1 cellular context compared by ENCODE assay signal in the genomic region with DNA sequence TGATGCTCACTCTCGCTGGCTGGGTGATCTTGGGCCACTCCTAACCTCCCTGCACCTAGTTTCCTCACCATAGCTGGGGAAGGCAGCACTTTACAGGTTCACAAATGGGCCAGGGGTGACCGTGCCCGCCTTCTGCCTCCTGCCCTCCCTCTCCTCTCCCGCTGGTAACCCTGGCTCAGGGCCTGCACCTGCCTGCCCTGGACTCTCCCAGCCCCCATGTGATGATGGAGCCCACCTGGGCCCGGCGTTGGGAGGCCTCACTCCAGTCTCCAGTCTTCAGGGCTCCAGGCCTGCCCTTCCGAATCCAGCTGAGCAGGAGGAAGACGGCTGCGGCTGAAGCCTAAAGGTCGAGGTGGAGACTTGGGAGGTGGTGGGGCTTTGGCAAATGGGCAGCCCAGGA.
TF ChIP-seq lines count a peak whose summit lies in the region.

No MANE protein-coding gene starts in this region.

TF ChIP-seq in GM23338, 12 proteins besides CTCF, POLR2A, EP300 and RAD21:
- TF ChIP-seq JUNB (IDR thresholded peaks at IDR 0.05; ENCODE audit: unreplicated experiment), result no peak
- TF ChIP-seq, protein P1, sequence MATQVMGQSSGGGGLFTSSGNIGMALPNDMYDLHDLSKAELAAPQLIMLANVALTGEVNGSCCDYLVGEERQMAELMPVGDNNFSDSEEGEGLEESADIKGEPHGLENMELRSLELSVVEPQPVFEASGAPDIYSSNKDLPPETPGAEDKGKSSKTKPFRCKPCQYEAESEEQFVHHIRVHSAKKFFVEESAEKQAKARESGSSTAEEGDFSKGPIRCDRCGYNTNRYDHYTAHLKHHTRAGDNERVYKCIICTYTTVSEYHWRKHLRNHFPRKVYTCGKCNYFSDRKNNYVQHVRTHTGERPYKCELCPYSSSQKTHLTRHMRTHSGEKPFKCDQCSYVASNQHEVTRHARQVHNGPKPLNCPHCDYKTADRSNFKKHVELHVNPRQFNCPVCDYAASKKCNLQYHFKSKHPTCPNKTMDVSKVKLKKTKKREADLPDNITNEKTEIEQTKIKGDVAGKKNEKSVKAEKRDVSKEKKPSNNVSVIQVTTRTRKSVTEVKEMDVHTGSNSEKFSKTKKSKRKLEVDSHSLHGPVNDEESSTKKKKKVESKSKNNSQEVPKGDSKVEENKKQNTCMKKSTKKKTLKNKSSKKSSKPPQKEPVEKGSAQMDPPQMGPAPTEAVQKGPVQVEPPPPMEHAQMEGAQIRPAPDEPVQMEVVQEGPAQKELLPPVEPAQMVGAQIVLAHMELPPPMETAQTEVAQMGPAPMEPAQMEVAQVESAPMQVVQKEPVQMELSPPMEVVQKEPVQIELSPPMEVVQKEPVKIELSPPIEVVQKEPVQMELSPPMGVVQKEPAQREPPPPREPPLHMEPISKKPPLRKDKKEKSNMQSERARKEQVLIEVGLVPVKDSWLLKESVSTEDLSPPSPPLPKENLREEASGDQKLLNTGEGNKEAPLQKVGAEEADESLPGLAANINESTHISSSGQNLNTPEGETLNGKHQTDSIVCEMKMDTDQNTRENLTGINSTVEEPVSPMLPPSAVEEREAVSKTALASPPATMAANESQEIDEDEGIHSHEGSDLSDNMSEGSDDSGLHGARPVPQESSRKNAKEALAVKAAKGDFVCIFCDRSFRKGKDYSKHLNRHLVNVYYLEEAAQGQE (IDR thresholded peaks at IDR 0.05; ENCODE audit: unreplicated experiment), result no peak
- TF ChIP-seq POLR2AphosphoS5 (IDR thresholded peaks at IDR 0.05; ENCODE audit: low read depth), result no peak
- TF ChIP-seq STAT1 (IDR thresholded peaks at IDR 0.05; ENCODE audit: unreplicated experiment), result no peak
- TF ChIP-seq, protein P2, sequence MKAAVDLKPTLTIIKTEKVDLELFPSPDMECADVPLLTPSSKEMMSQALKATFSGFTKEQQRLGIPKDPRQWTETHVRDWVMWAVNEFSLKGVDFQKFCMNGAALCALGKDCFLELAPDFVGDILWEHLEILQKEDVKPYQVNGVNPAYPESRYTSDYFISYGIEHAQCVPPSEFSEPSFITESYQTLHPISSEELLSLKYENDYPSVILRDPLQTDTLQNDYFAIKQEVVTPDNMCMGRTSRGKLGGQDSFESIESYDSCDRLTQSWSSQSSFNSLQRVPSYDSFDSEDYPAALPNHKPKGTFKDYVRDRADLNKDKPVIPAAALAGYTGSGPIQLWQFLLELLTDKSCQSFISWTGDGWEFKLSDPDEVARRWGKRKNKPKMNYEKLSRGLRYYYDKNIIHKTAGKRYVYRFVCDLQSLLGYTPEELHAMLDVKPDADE (IDR thresholded peaks at IDR 0.05), result no peak
- TF ChIP-seq CREB1 (CRISPR knock-in tag; IDR thresholded peaks at IDR 0.05; ENCODE audit: low read depth), result no peak
- TF ChIP-seq, protein P3, sequence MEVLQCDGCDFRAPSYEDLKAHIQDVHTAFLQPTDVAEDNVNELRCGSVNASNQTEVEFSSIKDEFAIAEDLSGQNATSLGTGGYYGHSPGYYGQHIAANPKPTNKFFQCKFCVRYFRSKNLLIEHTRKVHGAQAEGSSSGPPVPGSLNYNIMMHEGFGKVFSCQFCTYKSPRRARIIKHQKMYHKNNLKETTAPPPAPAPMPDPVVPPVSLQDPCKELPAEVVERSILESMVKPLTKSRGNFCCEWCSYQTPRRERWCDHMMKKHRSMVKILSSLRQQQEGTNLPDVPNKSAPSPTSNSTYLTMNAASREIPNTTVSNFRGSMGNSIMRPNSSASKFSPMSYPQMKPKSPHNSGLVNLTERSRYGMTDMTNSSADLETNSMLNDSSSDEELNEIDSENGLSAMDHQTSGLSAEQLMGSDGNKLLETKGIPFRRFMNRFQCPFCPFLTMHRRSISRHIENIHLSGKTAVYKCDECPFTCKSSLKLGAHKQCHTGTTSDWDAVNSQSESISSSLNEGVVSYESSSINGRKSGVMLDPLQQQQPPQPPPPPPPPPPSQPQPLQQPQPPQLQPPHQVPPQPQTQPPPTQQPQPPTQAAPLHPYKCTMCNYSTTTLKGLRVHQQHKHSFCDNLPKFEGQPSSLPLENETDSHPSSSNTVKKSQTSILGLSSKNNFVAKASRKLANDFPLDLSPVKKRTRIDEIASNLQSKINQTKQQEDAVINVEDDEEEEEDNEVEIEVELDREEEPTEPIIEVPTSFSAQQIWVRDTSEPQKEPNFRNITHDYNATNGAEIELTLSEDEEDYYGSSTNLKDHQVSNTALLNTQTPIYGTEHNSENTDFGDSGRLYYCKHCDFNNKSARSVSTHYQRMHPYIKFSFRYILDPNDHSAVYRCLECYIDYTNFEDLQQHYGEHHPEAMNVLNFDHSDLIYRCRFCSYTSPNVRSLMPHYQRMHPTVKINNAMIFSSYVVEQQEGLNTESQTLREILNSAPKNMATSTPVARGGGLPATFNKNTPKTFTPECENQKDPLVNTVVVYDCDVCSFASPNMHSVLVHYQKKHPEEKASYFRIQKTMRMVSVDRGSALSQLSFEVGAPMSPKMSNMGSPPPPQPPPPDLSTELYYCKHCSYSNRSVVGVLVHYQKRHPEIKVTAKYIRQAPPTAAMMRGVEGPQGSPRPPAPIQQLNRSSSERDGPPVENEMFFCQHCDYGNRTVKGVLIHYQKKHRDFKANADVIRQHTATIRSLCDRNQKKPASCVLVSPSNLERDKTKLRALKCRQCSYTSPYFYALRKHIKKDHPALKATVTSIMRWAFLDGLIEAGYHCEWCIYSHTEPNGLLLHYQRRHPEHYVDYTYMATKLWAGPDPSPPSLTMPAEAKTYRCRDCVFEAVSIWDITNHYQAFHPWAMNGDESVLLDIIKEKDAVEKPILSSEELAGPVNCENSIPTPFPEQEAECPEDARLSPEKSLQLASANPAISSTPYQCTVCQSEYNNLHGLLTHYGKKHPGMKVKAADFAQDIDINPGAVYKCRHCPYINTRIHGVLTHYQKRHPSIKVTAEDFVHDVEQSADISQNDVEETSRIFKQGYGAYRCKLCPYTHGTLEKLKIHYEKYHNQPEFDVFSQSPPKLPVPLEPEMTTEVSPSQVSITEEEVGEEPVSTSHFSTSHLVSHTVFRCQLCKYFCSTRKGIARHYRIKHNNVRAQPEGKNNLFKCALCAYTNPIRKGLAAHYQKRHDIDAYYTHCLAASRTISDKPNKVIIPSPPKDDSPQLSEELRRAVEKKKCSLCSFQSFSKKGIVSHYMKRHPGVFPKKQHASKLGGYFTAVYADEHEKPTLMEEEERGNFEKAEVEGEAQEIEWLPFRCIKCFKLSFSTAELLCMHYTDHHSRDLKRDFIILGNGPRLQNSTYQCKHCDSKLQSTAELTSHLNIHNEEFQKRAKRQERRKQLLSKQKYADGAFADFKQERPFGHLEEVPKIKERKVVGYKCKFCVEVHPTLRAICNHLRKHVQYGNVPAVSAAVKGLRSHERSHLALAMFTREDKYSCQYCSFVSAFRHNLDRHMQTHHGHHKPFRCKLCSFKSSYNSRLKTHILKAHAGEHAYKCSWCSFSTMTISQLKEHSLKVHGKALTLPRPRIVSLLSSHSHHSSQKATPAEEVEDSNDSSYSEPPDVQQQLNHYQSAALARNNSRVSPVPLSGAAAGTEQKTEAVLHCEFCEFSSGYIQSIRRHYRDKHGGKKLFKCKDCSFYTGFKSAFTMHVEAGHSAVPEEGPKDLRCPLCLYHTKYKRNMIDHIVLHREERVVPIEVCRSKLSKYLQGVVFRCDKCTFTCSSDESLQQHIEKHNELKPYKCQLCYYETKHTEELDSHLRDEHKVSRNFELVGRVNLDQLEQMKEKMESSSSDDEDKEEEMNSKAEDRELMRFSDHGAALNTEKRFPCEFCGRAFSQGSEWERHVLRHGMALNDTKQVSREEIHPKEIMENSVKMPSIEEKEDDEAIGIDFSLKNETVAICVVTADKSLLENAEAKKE (CRISPR knock-in tag; IDR thresholded peaks at IDR 0.05), result no peak
- no peak for TF ChIP-seq EZH2 (IDR thresholded peaks at IDR 0.05; ENCODE audit: low read depth, unreplicated experiment)
- TF ChIP-seq ZNF331 (CRISPR knock-in tag; IDR thresholded peaks at IDR 0.05; ENCODE audit: low read depth), result no peak
- TF ChIP-seq ZNF114 (CRISPR knock-in tag; IDR thresholded peaks at IDR 0.05), result no peak
- TF ChIP-seq NANOG (IDR thresholded peaks at IDR 0.05; ENCODE audit: borderline replicate concordance), result no peak
- no peak for TF ChIP-seq EZH2phosphoT487 (IDR thresholded peaks at IDR 0.05; ENCODE audit: unreplicated experiment)
TF ChIP-seq in GM23338: peak in this region for 0.
